In the genomic region with DNA sequence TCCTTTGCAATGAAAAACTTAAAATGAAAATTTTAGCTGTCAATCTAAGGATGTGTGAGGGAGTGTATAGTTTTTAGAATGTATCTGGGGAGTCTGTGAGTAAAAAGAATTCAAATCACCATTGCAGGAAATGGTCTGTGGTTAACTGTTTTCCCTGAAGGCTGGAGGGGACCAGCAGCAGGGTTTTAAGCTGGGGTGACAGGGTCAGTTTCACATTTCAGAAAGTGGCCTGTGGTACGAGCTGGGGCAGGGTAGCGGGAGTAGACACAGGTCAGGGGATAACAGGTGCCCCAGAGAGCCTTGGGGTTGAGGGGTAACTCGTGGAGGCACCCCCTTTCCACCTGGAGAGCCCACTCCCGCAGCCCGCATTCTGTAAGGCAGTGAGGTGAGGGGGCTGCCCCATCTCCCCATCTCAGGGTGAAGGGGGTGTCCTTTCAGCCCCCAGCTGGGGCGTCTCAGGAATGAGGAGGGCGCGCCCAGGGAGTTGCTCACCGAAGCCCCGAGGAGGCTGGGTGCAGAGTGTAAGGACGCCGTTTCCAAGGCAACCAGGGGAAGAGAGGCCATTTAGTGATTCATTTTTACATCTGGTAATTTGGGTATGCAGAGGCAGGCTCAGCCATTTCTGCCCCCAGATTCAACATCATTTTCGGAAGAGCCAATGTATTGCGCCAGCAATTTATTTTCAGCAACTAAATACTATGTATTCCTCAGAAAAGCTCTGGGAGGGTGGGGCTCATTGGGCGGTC, we compare ENCODE assay signal across 8 cellular contexts.
A peak's percentile ranks its signal among the peaks of the same experiment; 100 is the strongest.
DNase-seq lines count a peak whose midpoint lies in the region; ATAC-seq, FAIRE-seq and TF ChIP-seq lines count a peak whose summit lies in the region.

No MANE protein-coding gene starts in this region.

- no peak overlapping the region for H3K4me2 ChIP-seq in SK-N-SH

- no peak overlapping the region for H2AFZ ChIP-seq in SK-N-SH (ENCODE audit: low read depth)

- TF ChIP-seq CTCF in SK-N-SH (IDR thresholded peaks at IDR 0.05), result no peak

- no peak overlapping the region for H3K9ac ChIP-seq in SK-N-SH

- no peak for FAIRE-seq in H54 (lab: Jason Lieb, UNC)

- no peaks in the 10 kb centered on the region for H3F3A ChIP-seq in SK-N-SH (replicated peaks; ENCODE audit: insufficient read depth)

- ATAC-seq in GM19023 (IDR thresholded peaks at IDR 0.05; ENCODE audit: unreplicated experiment) (peak; percentile 68), HG03025 (IDR thresholded peaks at IDR 0.05; ENCODE audit: low FRiP score, unreplicated experiment) (peak; percentile 51)

- no peak for TF ChIP-seq RAD21 in SK-N-SH (IDR thresholded peaks at IDR 0.05; ENCODE audit: low read length)

- POLR2A ChIA-PET in SK-N-SH (lab: Yijun Ruan, JAX), result interaction anchor here (0.6 kb wide), 1 partner anchor 19 kb away, joined by 3 read pairs; no protein-coding TSS in a partner anchor

- H3K27me3 ChIP-seq in SK-N-SH (ENCODE audit: insufficient read depth), result no peaks in the 10 kb centered on the region

- no peaks in the 10 kb centered on the region for H3K9me3 ChIP-seq in SK-N-SH

- no peak overlapping the region for H3K27ac ChIP-seq in SK-N-SH (ENCODE audit: low read depth in 2 of 2, low read length in 1 of 2)

- no peak for TF ChIP-seq EP300 in SK-N-SH (IDR thresholded peaks at IDR 0.05; ENCODE audit: borderline replicate concordance in 1 of 2, low read depth in 1 of 2, low read length in 1 of 2)

- H3K4me3 ChIP-seq in SK-N-SH (ENCODE audit: low read depth in 2 of 2, low read length in 1 of 2), result no peak overlapping the region

- DNase-seq in A172 (ENCODE audit: low spot score), result peak; percentile 35
- DNase-seq in activated T-cell treated with anti-CD3 and anti-CD28 coated beads, Interleukin-2, amount 50 U/mL, for 1 hour, result peak; percentile 11
- DNase-seq in NCI-H1105 treated with DMSO at 0.1 percent for 48 hours (lab: John Stamatoyannopoulos, UW), result no peak
- DNase-seq in H4 (ENCODE audit: low spot score), result no peak
- DNase-seq in SK-N-SH, result no peak
- DNase-seq in H54 (ENCODE audit: insufficient read length, low spot score), result no peak

- no peaks in the 10 kb centered on the region for H3K36me3 ChIP-seq in SK-N-SH (replicated peaks in 1 of 2; ENCODE audit: control insufficient read depth in 1 of 2, insufficient read depth in 2 of 2, low read length in 1 of 2)

- no peaks in the 10 kb centered on the region for H3K4me1 ChIP-seq in SK-N-SH (ENCODE audit: control insufficient read depth in 1 of 2, insufficient read depth in 2 of 2, low read depth in 1 of 2, low read length in 1 of 2)

- H3K9me2 ChIP-seq in SK-N-SH, result no peaks in the 10 kb centered on the region

- CTCF ChIA-PET in SK-N-SH (lab: Yijun Ruan, JAX), result interaction anchor here (1.0 to 1.9 kb wide), 4 partner anchors 9 to 20 kb away, joined by 3 to 10 read pairs (median 5); no protein-coding TSS in a partner anchor

- no peaks in the 10 kb centered on the region for H4K20me1 ChIP-seq in SK-N-SH (ENCODE audit: insufficient read depth)

- TF ChIP-seq POLR2A in H54 (IDR thresholded peaks at IDR 0.05; ENCODE audit: low read depth, low read length), result no peak

- WGBS in SK-N-SH (ENCODE audit: low lambda C conversion rate), result 81% methylated on average over 15 of the region's 15 CpGs

- H3K79me2 ChIP-seq in SK-N-SH (ENCODE audit: insufficient read depth), result no peaks in the 10 kb centered on the region

TF ChIP-seq in SK-N-SH, 30 proteins besides CTCF, POLR2A, EP300 and RAD21:
- TF ChIP-seq EZH2phosphoT487 (IDR thresholded peaks at IDR 0.05; ENCODE audit: borderline replicate concordance, low read depth) (no peak), REST (IDR thresholded peaks at IDR 0.05; ENCODE audit: low read depth, low read length) (no peak), NRF1 (IDR thresholded peaks at IDR 0.05; ENCODE audit: low read depth, low read length) (no peak), MEF2A (IDR thresholded peaks at IDR 0.05; ENCODE audit: borderline replicate concordance, low read depth) (no peak), FOSL2 (IDR thresholded peaks at IDR 0.05; ENCODE audit: borderline replicate concordance, low read depth) (no peak), MXI1 (IDR thresholded peaks at IDR 0.05; ENCODE audit: low read depth, low read length) (no peak), RXRA (IDR thresholded peaks at IDR 0.05; ENCODE audit: borderline replicate concordance, low read depth) (no peak), TAF1 (IDR thresholded peaks at IDR 0.05; ENCODE audit: borderline replicate concordance, low read depth, low read length) (no peak), JUND (IDR thresholded peaks at IDR 0.05) (no peak), GATA2 (CRISPR knock-in tag; IDR thresholded peaks at IDR 0.05) (no peak), RCOR1 (IDR thresholded peaks at IDR 0.05; ENCODE audit: low read length) (no peak)
- TF ChIP-seq, protein P1, sequence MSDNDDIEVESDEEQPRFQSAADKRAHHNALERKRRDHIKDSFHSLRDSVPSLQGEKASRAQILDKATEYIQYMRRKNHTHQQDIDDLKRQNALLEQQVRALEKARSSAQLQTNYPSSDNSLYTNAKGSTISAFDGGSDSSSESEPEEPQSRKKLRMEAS (IDR thresholded peaks at IDR 0.05; ENCODE audit: low read depth), result no peak
- TF ChIP-seq, protein P2, sequence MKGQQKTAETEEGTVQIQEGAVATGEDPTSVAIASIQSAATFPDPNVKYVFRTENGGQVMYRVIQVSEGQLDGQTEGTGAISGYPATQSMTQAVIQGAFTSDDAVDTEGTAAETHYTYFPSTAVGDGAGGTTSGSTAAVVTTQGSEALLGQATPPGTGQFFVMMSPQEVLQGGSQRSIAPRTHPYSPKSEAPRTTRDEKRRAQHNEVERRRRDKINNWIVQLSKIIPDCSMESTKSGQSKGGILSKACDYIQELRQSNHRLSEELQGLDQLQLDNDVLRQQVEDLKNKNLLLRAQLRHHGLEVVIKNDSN (IDR thresholded peaks at IDR 0.05; ENCODE audit: borderline replicate concordance, low read depth), result no peak

Comparison
In these comparisons a context has a peak if more than half of its experiments do, and no peak if none do; other contexts are left out.
1. DNase-seq: peak in A172 (single experiment) and activated T-cell treated with anti-CD3 and anti-CD28 coated beads, Interleukin-2, amount 50 U/mL, for 1 hour (single experiment); none in NCI-H1105 treated with DMSO at 0.1 percent for 48 hours (single experiment), H4 (single experiment), SK-N-SH (single experiment) and H54 (single experiment).